In the genomic region with DNA sequence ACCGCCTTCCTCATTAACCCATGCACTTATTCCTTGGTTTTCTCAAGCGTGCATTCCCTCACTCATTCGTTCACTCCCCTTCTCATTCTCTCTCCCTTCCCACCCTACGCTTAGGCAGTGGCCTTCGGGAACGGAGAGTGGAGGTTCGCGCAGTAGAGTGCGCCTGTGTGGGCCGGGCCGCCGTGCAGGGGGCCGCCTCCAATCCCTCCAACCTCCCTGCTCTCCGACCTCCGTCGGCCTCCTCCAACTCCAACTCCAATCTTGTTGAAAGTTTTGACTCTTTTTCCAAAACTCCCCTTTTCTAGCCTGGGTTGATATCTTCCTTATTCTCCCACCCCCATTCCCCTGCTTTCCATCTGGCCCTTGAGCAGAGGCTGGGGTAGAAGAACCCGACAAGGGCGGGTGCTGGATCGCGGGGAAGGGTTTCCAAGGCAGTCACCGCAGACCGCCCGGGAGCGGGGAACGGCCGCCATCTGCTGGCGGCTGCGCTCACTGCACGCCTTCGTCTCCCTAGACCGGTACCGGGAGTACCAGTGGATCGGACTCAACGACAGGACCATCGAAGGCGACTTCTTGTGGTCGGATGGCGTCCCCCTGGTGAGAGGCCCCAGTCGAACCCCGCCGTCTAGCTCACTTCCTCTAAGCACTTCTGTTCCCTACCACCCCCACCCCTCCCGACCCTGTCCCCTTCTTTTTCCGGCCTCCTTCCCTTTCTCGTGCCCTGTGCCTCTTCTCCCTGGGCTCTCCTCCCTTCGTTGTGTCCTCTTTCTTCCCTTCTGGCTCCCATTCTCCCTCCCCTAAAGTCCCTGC, we compare ENCODE assay signal across 1 cellular context.
TF ChIP-seq lines count a peak whose summit lies in the region.

No MANE protein-coding gene starts in this region.

TF ChIP-seq in WTC11, 78 proteins besides CTCF, POLR2A, EP300 and RAD21 (continues in another document):
- TF ChIP-seq NR3C1 (CRISPR knock-in tag; conservative IDR thresholded peaks at IDR 0.05; ENCODE audit: low read depth) (0 out of 2 replicates have a peak, but pooled peaks have one; percentile 70), ESRRA (CRISPR knock-in tag; IDR thresholded peaks at IDR 0.05; ENCODE audit: borderline replicate concordance) (no peak), KAT7 (CRISPR knock-in tag; IDR thresholded peaks at IDR 0.05; ENCODE audit: borderline replicate concordance) (no peak), JUN (CRISPR knock-in tag; IDR thresholded peaks at IDR 0.05) (no peak), SMAD3 (CRISPR knock-in tag; IDR thresholded peaks at IDR 0.05; ENCODE audit: borderline replicate concordance) (no peak), NFE2L1 (CRISPR knock-in tag; IDR thresholded peaks at IDR 0.05) (no peak), ZNF232 (CRISPR knock-in tag; IDR thresholded peaks at IDR 0.05) (no peak), CREM (CRISPR knock-in tag; IDR thresholded peaks at IDR 0.05) (no peak), NR1H2 (CRISPR knock-in tag; IDR thresholded peaks at IDR 0.05) (no peak), TCF7 (CRISPR knock-in tag; IDR thresholded peaks at IDR 0.05; ENCODE audit: low read depth) (no peak), MYBL2 (CRISPR knock-in tag; IDR thresholded peaks at IDR 0.05) (peak; percentile 25; the same call in 1 of the 2 replicates), RORB (CRISPR knock-in tag; IDR thresholded peaks at IDR 0.05) (no peak), ELF4 (CRISPR knock-in tag; IDR thresholded peaks at IDR 0.05; ENCODE audit: low read depth) (no peak), JAZF1 (CRISPR knock-in tag; IDR thresholded peaks at IDR 0.05) (no peak), RELA (CRISPR knock-in tag; IDR thresholded peaks at IDR 0.05; ENCODE audit: borderline replicate concordance) (no peak), GTF2I (CRISPR knock-in tag; conservative IDR thresholded peaks at IDR 0.05) (no peak), GRHL2 (CRISPR knock-in tag; IDR thresholded peaks at IDR 0.05; ENCODE audit: insufficient replicate concordance, severe bottlenecking) (no peak), ZNF423 (CRISPR knock-in tag; IDR thresholded peaks at IDR 0.05) (no peak), TEAD1 (CRISPR knock-in tag; IDR thresholded peaks at IDR 0.05) (0 out of 2 replicates have a peak, but pooled peaks have one; percentile 52), ZNF416 (CRISPR knock-in tag; IDR thresholded peaks at IDR 0.05) (no peak), NFATC4 (CRISPR knock-in tag; IDR thresholded peaks at IDR 0.05) (no peak), ZNF263 (CRISPR knock-in tag; IDR thresholded peaks at IDR 0.05; ENCODE audit: low read depth) (no peak), ETV6 (CRISPR knock-in tag; IDR thresholded peaks at IDR 0.05) (no peak), TP53 (CRISPR knock-in tag; IDR thresholded peaks at IDR 0.05) (no peak), ZNF138 (CRISPR knock-in tag; conservative IDR thresholded peaks at IDR 0.05) (no peak)
- TF ChIP-seq, protein P1, sequence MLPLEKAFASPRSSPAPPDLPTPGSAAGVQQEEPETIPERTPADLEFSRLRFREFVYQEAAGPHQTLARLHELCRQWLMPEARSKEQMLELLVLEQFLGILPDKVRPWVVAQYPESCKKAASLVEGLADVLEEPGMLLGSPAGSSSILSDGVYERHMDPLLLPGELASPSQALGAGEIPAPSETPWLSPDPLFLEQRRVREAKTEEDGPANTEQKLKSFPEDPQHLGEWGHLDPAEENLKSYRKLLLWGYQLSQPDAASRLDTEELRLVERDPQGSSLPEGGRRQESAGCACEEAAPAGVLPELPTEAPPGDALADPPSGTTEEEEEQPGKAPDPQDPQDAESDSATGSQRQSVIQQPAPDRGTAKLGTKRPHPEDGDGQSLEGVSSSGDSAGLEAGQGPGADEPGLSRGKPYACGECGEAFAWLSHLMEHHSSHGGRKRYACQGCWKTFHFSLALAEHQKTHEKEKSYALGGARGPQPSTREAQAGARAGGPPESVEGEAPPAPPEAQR (CRISPR knock-in tag; IDR thresholded peaks at IDR 0.05): no peak
- TF ChIP-seq, protein P2, sequence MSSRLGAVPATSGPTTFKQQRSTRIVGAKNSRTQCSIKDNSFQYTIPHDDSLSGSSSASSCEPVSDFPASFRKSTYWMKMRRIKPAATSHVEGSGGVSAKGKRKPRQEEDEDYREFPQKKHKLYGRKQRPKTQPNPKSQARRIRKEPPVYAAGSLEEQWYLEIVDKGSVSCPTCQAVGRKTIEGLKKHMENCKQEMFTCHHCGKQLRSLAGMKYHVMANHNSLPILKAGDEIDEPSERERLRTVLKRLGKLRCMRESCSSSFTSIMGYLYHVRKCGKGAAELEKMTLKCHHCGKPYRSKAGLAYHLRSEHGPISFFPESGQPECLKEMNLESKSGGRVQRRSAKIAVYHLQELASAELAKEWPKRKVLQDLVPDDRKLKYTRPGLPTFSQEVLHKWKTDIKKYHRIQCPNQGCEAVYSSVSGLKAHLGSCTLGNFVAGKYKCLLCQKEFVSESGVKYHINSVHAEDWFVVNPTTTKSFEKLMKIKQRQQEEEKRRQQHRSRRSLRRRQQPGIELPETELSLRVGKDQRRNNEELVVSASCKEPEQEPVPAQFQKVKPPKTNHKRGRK (CRISPR knock-in tag; IDR thresholded peaks at IDR 0.05; ENCODE audit: borderline replicate concordance): no peak
- TF ChIP-seq, protein P3, sequence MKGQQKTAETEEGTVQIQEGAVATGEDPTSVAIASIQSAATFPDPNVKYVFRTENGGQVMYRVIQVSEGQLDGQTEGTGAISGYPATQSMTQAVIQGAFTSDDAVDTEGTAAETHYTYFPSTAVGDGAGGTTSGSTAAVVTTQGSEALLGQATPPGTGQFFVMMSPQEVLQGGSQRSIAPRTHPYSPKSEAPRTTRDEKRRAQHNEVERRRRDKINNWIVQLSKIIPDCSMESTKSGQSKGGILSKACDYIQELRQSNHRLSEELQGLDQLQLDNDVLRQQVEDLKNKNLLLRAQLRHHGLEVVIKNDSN (CRISPR knock-in tag; IDR thresholded peaks at IDR 0.05): peak; percentile 35; the same call in 1 of the 2 replicates
- TF ChIP-seq, protein P4, sequence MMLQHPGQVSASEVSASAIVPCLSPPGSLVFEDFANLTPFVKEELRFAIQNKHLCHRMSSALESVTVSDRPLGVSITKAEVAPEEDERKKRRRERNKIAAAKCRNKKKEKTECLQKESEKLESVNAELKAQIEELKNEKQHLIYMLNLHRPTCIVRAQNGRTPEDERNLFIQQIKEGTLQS (CRISPR knock-in tag; conservative IDR thresholded peaks at IDR 0.05): no peak
- TF ChIP-seq, protein P5, sequence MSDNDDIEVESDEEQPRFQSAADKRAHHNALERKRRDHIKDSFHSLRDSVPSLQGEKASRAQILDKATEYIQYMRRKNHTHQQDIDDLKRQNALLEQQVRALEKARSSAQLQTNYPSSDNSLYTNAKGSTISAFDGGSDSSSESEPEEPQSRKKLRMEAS (CRISPR knock-in tag; IDR thresholded peaks at IDR 0.05): peak; percentile 58; the same call in 1 of the 2 replicates
- TF ChIP-seq, protein P6, sequence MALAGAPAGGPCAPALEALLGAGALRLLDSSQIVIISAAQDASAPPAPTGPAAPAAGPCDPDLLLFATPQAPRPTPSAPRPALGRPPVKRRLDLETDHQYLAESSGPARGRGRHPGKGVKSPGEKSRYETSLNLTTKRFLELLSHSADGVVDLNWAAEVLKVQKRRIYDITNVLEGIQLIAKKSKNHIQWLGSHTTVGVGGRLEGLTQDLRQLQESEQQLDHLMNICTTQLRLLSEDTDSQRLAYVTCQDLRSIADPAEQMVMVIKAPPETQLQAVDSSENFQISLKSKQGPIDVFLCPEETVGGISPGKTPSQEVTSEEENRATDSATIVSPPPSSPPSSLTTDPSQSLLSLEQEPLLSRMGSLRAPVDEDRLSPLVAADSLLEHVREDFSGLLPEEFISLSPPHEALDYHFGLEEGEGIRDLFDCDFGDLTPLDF (CRISPR knock-in tag; IDR thresholded peaks at IDR 0.05): no peak
- TF ChIP-seq, protein P7, sequence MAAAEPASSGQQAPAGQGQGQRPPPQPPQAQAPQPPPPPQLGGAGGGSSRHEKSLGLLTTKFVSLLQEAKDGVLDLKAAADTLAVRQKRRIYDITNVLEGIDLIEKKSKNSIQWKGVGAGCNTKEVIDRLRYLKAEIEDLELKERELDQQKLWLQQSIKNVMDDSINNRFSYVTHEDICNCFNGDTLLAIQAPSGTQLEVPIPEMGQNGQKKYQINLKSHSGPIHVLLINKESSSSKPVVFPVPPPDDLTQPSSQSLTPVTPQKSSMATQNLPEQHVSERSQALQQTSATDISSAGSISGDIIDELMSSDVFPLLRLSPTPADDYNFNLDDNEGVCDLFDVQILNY (CRISPR knock-in tag; IDR thresholded peaks at IDR 0.05): no peak
- TF ChIP-seq, protein P8, sequence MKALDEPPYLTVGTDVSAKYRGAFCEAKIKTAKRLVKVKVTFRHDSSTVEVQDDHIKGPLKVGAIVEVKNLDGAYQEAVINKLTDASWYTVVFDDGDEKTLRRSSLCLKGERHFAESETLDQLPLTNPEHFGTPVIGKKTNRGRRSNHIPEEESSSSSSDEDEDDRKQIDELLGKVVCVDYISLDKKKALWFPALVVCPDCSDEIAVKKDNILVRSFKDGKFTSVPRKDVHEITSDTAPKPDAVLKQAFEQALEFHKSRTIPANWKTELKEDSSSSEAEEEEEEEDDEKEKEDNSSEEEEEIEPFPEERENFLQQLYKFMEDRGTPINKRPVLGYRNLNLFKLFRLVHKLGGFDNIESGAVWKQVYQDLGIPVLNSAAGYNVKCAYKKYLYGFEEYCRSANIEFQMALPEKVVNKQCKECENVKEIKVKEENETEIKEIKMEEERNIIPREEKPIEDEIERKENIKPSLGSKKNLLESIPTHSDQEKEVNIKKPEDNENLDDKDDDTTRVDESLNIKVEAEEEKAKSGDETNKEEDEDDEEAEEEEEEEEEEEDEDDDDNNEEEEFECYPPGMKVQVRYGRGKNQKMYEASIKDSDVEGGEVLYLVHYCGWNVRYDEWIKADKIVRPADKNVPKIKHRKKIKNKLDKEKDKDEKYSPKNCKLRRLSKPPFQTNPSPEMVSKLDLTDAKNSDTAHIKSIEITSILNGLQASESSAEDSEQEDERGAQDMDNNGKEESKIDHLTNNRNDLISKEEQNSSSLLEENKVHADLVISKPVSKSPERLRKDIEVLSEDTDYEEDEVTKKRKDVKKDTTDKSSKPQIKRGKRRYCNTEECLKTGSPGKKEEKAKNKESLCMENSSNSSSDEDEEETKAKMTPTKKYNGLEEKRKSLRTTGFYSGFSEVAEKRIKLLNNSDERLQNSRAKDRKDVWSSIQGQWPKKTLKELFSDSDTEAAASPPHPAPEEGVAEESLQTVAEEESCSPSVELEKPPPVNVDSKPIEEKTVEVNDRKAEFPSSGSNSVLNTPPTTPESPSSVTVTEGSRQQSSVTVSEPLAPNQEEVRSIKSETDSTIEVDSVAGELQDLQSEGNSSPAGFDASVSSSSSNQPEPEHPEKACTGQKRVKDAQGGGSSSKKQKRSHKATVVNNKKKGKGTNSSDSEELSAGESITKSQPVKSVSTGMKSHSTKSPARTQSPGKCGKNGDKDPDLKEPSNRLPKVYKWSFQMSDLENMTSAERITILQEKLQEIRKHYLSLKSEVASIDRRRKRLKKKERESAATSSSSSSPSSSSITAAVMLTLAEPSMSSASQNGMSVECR (CRISPR knock-in tag; IDR thresholded peaks at IDR 0.05; ENCODE audit: borderline replicate concordance): no peak
- TF ChIP-seq, protein P9, sequence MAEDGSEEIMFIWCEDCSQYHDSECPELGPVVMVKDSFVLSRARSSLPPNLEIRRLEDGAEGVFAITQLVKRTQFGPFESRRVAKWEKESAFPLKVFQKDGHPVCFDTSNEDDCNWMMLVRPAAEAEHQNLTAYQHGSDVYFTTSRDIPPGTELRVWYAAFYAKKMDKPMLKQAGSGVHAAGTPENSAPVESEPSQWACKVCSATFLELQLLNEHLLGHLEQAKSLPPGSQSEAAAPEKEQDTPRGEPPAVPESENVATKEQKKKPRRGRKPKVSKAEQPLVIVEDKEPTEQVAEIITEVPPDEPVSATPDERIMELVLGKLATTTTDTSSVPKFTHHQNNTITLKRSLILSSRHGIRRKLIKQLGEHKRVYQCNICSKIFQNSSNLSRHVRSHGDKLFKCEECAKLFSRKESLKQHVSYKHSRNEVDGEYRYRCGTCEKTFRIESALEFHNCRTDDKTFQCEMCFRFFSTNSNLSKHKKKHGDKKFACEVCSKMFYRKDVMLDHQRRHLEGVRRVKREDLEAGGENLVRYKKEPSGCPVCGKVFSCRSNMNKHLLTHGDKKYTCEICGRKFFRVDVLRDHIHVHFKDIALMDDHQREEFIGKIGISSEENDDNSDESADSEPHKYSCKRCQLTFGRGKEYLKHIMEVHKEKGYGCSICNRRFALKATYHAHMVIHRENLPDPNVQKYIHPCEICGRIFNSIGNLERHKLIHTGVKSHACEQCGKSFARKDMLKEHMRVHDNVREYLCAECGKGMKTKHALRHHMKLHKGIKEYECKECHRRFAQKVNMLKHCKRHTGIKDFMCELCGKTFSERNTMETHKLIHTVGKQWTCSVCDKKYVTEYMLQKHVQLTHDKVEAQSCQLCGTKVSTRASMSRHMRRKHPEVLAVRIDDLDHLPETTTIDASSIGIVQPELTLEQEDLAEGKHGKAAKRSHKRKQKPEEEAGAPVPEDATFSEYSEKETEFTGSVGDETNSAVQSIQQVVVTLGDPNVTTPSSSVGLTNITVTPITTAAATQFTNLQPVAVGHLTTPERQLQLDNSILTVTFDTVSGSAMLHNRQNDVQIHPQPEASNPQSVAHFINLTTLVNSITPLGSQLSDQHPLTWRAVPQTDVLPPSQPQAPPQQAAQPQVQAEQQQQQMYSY (CRISPR knock-in tag; IDR thresholded peaks at IDR 0.05): no peak
- TF ChIP-seq, protein P10, sequence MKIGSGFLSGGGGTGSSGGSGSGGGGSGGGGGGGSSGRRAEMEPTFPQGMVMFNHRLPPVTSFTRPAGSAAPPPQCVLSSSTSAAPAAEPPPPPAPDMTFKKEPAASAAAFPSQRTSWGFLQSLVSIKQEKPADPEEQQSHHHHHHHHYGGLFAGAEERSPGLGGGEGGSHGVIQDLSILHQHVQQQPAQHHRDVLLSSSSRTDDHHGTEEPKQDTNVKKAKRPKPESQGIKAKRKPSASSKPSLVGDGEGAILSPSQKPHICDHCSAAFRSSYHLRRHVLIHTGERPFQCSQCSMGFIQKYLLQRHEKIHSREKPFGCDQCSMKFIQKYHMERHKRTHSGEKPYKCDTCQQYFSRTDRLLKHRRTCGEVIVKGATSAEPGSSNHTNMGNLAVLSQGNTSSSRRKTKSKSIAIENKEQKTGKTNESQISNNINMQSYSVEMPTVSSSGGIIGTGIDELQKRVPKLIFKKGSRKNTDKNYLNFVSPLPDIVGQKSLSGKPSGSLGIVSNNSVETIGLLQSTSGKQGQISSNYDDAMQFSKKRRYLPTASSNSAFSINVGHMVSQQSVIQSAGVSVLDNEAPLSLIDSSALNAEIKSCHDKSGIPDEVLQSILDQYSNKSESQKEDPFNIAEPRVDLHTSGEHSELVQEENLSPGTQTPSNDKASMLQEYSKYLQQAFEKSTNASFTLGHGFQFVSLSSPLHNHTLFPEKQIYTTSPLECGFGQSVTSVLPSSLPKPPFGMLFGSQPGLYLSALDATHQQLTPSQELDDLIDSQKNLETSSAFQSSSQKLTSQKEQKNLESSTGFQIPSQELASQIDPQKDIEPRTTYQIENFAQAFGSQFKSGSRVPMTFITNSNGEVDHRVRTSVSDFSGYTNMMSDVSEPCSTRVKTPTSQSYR (CRISPR knock-in tag; IDR thresholded peaks at IDR 0.05): no peak
- TF ChIP-seq, protein P11, sequence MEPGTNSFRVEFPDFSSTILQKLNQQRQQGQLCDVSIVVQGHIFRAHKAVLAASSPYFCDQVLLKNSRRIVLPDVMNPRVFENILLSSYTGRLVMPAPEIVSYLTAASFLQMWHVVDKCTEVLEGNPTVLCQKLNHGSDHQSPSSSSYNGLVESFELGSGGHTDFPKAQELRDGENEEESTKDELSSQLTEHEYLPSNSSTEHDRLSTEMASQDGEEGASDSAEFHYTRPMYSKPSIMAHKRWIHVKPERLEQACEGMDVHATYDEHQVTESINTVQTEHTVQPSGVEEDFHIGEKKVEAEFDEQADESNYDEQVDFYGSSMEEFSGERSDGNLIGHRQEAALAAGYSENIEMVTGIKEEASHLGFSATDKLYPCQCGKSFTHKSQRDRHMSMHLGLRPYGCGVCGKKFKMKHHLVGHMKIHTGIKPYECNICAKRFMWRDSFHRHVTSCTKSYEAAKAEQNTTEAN (CRISPR knock-in tag; IDR thresholded peaks at IDR 0.05): no peak
